Comparison of ENCODE assay signal across 9 cellular contexts in the genomic region with DNA sequence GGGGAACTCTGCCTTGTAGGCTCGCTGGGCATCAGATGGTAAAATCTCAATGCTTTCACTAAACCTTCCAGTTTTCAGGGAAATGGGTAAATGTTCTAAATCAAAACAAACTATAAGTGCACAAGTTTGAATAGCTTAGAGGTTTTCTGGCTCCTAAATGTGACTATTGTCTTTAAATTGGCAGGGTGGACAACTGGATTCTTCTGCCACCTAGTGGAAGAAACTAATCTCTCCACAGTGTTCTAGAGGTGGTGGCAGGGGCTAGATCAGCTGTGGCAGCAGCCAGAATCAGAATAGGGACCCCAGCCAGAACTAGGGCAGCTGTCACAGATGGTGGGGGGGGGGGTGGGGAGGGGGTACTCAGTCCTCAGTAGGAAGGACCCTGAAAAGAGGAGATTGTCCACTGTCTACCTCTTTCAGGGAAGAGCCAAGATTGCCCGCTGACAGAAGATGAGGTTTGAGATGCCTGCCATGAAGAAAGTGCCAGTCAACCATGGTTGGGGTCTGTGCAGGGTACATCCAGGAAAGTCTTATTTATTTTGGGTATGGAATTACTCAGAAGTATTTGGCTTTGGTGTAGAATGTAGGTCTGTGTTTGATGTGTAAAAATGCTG.
DNase-seq lines count a peak whose midpoint lies in the region; ATAC-seq, FAIRE-seq and TF ChIP-seq lines count a peak whose summit lies in the region.
"Had no signal": no experiment of that assay in that cellular context is flagged by ENCODE, and none has a peak within 500 bp of the region (broad histone marks: within the 10 kb centered on the region; RNA-seq: fewer than 3 reads in every experiment).

No MANE protein-coding gene starts in this region.

- dilution Hi-C loops in keratinocyte (cut with MboI; ENCODE audit: extremely low pct_ligation_motif_present, low sequenced_read_pairs): loop anchor here (25.0 kb wide), 1 partner anchor 121 kb away; no protein-coding TSS in a partner anchor

- peak; percentile 61 for FAIRE-seq in keratinocyte (lab: Jason Lieb, UNC)

- intact Hi-C loops in CD4-positive, alpha-beta memory T cell (cut with micrococcal nuclease): loop anchor here (5.0 kb wide), 1 partner anchor 926 kb away; no protein-coding TSS in a partner anchor
- intact Hi-C loops in gastrocnemius medialis (cut with DNase I; ENCODE audit: low total_unique reads): loop anchor here (2.0 kb wide), 1 partner anchor 120 kb away; no protein-coding TSS in a partner anchor

- H3K4me3 Mint-ChIP-seq in CD4-positive, alpha-beta memory T cell: no peak overlapping the region
- H3K4me3 Mint-ChIP-seq in brain: no peak overlapping the region

- POLR2A ChIA-PET in CD4-positive, alpha-beta memory T cell (lab: Charles Lee; ENCODE audit: partially characterized antibody): no interaction called here

- TF ChIP-seq CTCF in brain (conservative IDR thresholded peaks at IDR 0.05): peak; percentile 68 to 71
- peak; percentile 62 to 68 (median 65) for TF ChIP-seq CTCF in keratinocyte (optimal IDR thresholded peaks at IDR 0.05 in 1 of 3, IDR thresholded peaks at IDR 0.05 in 1 of 3, conservative IDR thresholded peaks at IDR 0.05 in 1 of 3; ENCODE audit: extremely low read depth in 1 of 3, insufficient read depth in 2 of 3, low read length in 3 of 3)
- TF ChIP-seq CTCF in upper lobe of left lung (IDR thresholded peaks at IDR 0.05): peak in 5 of 6 experiments; percentile 33 to 49 (median 43)
- peak in 2 of 5 experiments; percentile 0 to 34 for TF ChIP-seq CTCF in gastrocnemius medialis (IDR thresholded peaks at IDR 0.05 in 4 of 5, conservative IDR thresholded peaks at IDR 0.05 in 1 of 5)

- H3K9me1 ChIP-seq in keratinocyte (ENCODE audit: control insufficient read depth, extremely low read depth, insufficient read depth, low read length): no peaks in the 10 kb centered on the region

- H3K9me3 Mint-ChIP-seq in CD4-positive, alpha-beta memory T cell: peaks cover 0 to 2% (median 0%) of the 10 kb centered on the region in 8 donors
- no peaks in the 10 kb centered on the region for H3K9me3 Mint-ChIP-seq in brain

- H3K9me3 ChIP-seq in CD4-positive, alpha-beta memory T cell (ENCODE audit: control insufficient read depth in 1 of 2, low read length in 2 of 2): no peaks in the 10 kb centered on the region
- no peaks in the 10 kb centered on the region for H3K9me3 ChIP-seq in keratinocyte (ENCODE audit: control insufficient read depth, low read depth, low read length)
- H3K9me3 ChIP-seq in upper lobe of left lung: no peaks in the 10 kb centered on the region
- no peaks in the 10 kb centered on the region for H3K9me3 ChIP-seq in gastrocnemius medialis

- H3K79me2 ChIP-seq in keratinocyte (ENCODE audit: control insufficient read depth, insufficient read depth, low read length): no peaks in the 10 kb centered on the region

- DNase-seq in CD4-positive, alpha-beta memory T cell: peak in 4 of 5 donors; percentile 1 to 9 (median 6)
- peak; percentile 0 for DNase-seq in NCI-H1105 (lab: John Stamatoyannopoulos, UW)
- no peak for DNase-seq in keratinocyte (ENCODE audit: low read depth, low spot score)
- no peak for DNase-seq in upper lobe of left lung
- DNase-seq in gastrocnemius medialis: no peak

- H3K27me3 ChIP-seq in CD4-positive, alpha-beta memory T cell (ENCODE audit: insufficient read depth, low read length): no peaks in the 10 kb centered on the region
- H3K27me3 ChIP-seq in keratinocyte (ENCODE audit: control insufficient read depth, extremely low read depth, insufficient read depth, low read length): no peaks in the 10 kb centered on the region
- no peaks in the 10 kb centered on the region for H3K27me3 ChIP-seq in upper lobe of left lung
- no peaks in the 10 kb centered on the region for H3K27me3 ChIP-seq in gastrocnemius medialis

- no peaks in the 10 kb centered on the region for H3K36me3 ChIP-seq in CD4-positive, alpha-beta memory T cell (ENCODE audit: insufficient read depth, low read length)
- H3K36me3 ChIP-seq in keratinocyte (ENCODE audit: control insufficient read depth in 2 of 2, extremely low read depth in 1 of 2, insufficient read depth in 2 of 2, low read length in 2 of 2) (no peaks in the 10 kb centered on the region), upper lobe of left lung (no peaks in the 10 kb centered on the region), gastrocnemius medialis (no peaks in the 10 kb centered on the region)

- H3K9ac ChIP-seq in keratinocyte (ENCODE audit: control insufficient read depth, extremely low read depth, insufficient read depth, low read length): no peak overlapping the region

- TF ChIP-seq POLR2A in upper lobe of left lung (IDR thresholded peaks at IDR 0.05) (no peak), gastrocnemius medialis (IDR thresholded peaks at IDR 0.05) (no peak)

- ATAC-seq in GM18909 (IDR thresholded peaks at IDR 0.05; ENCODE audit: poor library complexity, unreplicated experiment) (peak; percentile 55), upper lobe of left lung (ENCODE audit: low FRiP score in 2 of 2) (no peak), GM21825 (IDR thresholded peaks at IDR 0.05; ENCODE audit: unreplicated experiment) (no peak), gastrocnemius medialis (no peak)

- H3K4me1 Mint-ChIP-seq in CD4-positive, alpha-beta memory T cell: no peaks in the 10 kb centered on the region
- peaks cover 8% of the 10 kb centered on the region for H3K4me1 Mint-ChIP-seq in brain

- 80 to 88% methylated on average over 2 of the region's 2 CpGs for WGBS in upper lobe of left lung, 2 donors

- H2AFZ ChIP-seq in keratinocyte (ENCODE audit: control insufficient read depth, low read length): no peak overlapping the region

- CTCF ChIA-PET in CD4-positive, alpha-beta memory T cell (lab: Charles Lee; ENCODE audit: partially characterized antibody): interaction anchor here (1.1 to 2.6 kb wide), 8 partner anchors 8 to 927 kb away, joined by 3 to 8 read pairs (median 5); no protein-coding TSS in a partner anchor

- H3K27me3 Mint-ChIP-seq in CD4-positive, alpha-beta memory T cell: peaks cover 4 to 7% of the 10 kb centered on the region in 2 donors
- no peaks in the 10 kb centered on the region for H3K27me3 Mint-ChIP-seq in brain

- H3K4me2 ChIP-seq in keratinocyte (ENCODE audit: control insufficient read depth, extremely low read depth, insufficient read depth, low read depth, low read length): no peak overlapping the region

- TF ChIP-seq EP300 in upper lobe of left lung (IDR thresholded peaks at IDR 0.05): no peak

- no peaks in the 10 kb centered on the region for H4K20me1 ChIP-seq in keratinocyte (ENCODE audit: control insufficient read depth, extremely low read depth, insufficient read depth, low read length)

- no peaks in the 10 kb centered on the region for H3K36me3 Mint-ChIP-seq in CD4-positive, alpha-beta memory T cell
- H3K36me3 Mint-ChIP-seq in brain: no peaks in the 10 kb centered on the region

- H3K27ac Mint-ChIP-seq in CD4-positive, alpha-beta memory T cell: no peak overlapping the region
- H3K27ac Mint-ChIP-seq in brain: no peak overlapping the region

- H3K4me3 ChIP-seq in CD4-positive, alpha-beta memory T cell (ENCODE audit: low read length in 2 of 2): no peak overlapping the region
- no peak overlapping the region for H3K4me3 ChIP-seq in keratinocyte (ENCODE audit: control insufficient read depth in 2 of 3, extremely low read depth in 1 of 3, insufficient read depth in 2 of 3, low read depth in 1 of 3, low read length in 3 of 3)
- no peak overlapping the region for H3K4me3 ChIP-seq in upper lobe of left lung
- H3K4me3 ChIP-seq in gastrocnemius medialis: no peak overlapping the region
- H3K4me3 ChIP-seq: lung had no signal

- in situ Hi-C loops in gastrocnemius medialis (cut with MboI; ENCODE audit: low sequenced_read_pairs in 4 of 4): no loop called here

- no peaks in the 10 kb centered on the region for H3K4me1 ChIP-seq in CD4-positive, alpha-beta memory T cell (ENCODE audit: insufficient read depth, low read length)
- H3K4me1 ChIP-seq in keratinocyte (ENCODE audit: control insufficient read depth, extremely low read depth, insufficient read depth, low read length) (peaks cover 10% of the 10 kb centered on the region), upper lobe of left lung (no peaks in the 10 kb centered on the region), gastrocnemius medialis (no peaks in the 10 kb centered on the region)

- H3K27ac ChIP-seq in CD4-positive, alpha-beta memory T cell (ENCODE audit: low read depth, low read length): no peak overlapping the region
- H3K27ac ChIP-seq in keratinocyte (ENCODE audit: control insufficient read depth, insufficient read depth, low read length) (no peak overlapping the region), upper lobe of left lung (no peak overlapping the region), gastrocnemius medialis (no peak overlapping the region)

Comparison
In these comparisons a context has a peak if more than half of its experiments do, and no peak if none do; other contexts are left out.
1. DNase-seq: peak in CD4-positive, alpha-beta memory T cell (4 of 5) and NCI-H1105 (single experiment); none in keratinocyte (single experiment), upper lobe of left lung (0 of 2) and gastrocnemius medialis (0 of 2).